In the genomic region with DNA sequence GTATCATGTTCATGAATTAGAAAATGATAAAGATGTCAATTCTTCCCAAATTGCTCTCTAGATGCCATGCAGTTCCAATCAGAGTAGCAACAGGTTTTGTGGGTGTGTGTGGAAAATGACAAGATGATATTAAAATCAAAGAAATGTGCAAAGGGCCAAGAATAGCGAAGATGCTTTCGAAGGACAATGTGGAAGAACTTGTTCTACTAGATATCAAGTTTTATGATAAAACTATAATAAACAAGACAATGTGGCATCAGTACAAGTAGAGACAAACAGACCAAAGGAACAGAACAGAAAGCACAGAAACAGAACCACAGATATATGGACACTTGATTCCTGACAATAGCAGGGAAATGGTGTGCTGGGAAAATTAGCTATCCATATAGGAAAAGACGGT, we compare ENCODE assay signal across 16 cellular contexts. TPM values are rescaled to one million over a fixed set of nuclear protein-coding genes. Genes with fewer than 3 reads are reported as not detected.
DNase-seq lines count a peak whose midpoint lies in the region; ATAC-seq, FAIRE-seq and TF ChIP-seq lines count a peak whose summit lies in the region.
"Had no signal": no experiment of that assay in that cellular context is flagged by ENCODE, and none has a peak within 500 bp of the region (broad histone marks: within the 10 kb centered on the region; RNA-seq: fewer than 3 reads in every experiment).

No MANE protein-coding gene starts in this region.

- H3K79me2 ChIP-seq in mammary epithelial cell (ENCODE audit: insufficient read depth, low read length), result peaks cover 85% of the 10 kb centered on the region
- H3K79me2 ChIP-seq in GM23248 (ENCODE audit: insufficient read depth), result peaks cover 93% of the 10 kb centered on the region

- H3K36me3 Mint-ChIP-seq in MCF 10A (ENCODE audit: insufficient read depth, unreplicated experiment), result no peaks in the 10 kb centered on the region
- H3K36me3 Mint-ChIP-seq: CD14-positive monocyte; CD8-positive, alpha-beta memory T cell had no signal

- no TSS peak for BruUV-seq in mammary epithelial cell (replicated peaks; lab: Mats Ljungman, UMichigan)
- no TSS peak for BruUV-seq in MCF 10A (replicated peaks; lab: Mats Ljungman, UMichigan)

- H4K20me1 ChIP-seq in mammary epithelial cell (ENCODE audit: insufficient read depth, low read length), result no peaks in the 10 kb centered on the region
- no peaks in the 10 kb centered on the region for H4K20me1 ChIP-seq in GM23248 (ENCODE audit: insufficient read depth)

- peaks cover 15% of the 10 kb centered on the region; the same call in 1 of the 2 replicates for H3F3A ChIP-seq in GM23248 (ENCODE audit: insufficient read depth)

- H3K4me1 ChIP-seq in mammary epithelial cell (ENCODE audit: insufficient read depth, low read length), result peaks cover 22% of the 10 kb centered on the region
- peaks cover 11% of the 10 kb centered on the region for H3K4me1 ChIP-seq in GM23248 (ENCODE audit: insufficient read depth)
- H3K4me1 ChIP-seq: Caco-2 had no signal

- H3K9me3 ChIP-seq in mammary epithelial cell (replicated peaks; ENCODE audit: insufficient read depth, low read length), result no peaks in the 10 kb centered on the region
- no peaks in the 10 kb centered on the region for H3K9me3 ChIP-seq in GM23248 (ENCODE audit: low read depth)
- H3K9me3 ChIP-seq: A549, Caco-2 had no signal

- no peaks in the 10 kb centered on the region for H3K9me3 Mint-ChIP-seq in MCF 10A (ENCODE audit: unreplicated experiment)
- H3K9me3 Mint-ChIP-seq: CD14-positive monocyte; CD8-positive, alpha-beta memory T cell had no signal

- peaks cover 5% of the 10 kb centered on the region for H3K27me3 Mint-ChIP-seq in MCF 10A (ENCODE audit: insufficient read depth, unreplicated experiment)
- H3K27me3 Mint-ChIP-seq: CD8-positive, alpha-beta memory T cell had no signal

- H3K4me2 ChIP-seq in mammary epithelial cell (ENCODE audit: insufficient read depth, low read depth, low read length) (peak overlapping the region; percentile 4), GM23248 (ENCODE audit: unreplicated experiment) (no peak overlapping the region)
- H3K4me2 ChIP-seq: A549 had no signal

- intact Hi-C loops in mammary epithelial cell (cut with micrococcal nuclease) (no loop called here), MCF 10A (cut with micrococcal nuclease) (no loop called here)

- H3K27ac ChIP-seq in mammary epithelial cell (ENCODE audit: insufficient read depth, low read depth, low read length) (no peak overlapping the region), GM23248 (no peak overlapping the region)
- H3K27ac ChIP-seq: A549 had no signal

- TF ChIP-seq CTCF in mammary epithelial cell (conservative IDR thresholded peaks at IDR 0.05 in 1 of 2, IDR thresholded peaks at IDR 0.05 in 1 of 2; ENCODE audit: extremely low read depth in 1 of 2, insufficient read depth in 1 of 2, low read depth in 1 of 2, low read length in 2 of 2), result no peak
- TF ChIP-seq CTCF in MCF 10A (IDR thresholded peaks at IDR 0.05; ENCODE audit: unreplicated experiment), result no peak
- no peak for TF ChIP-seq CTCF in LNCaP clone FGC (IDR thresholded peaks at IDR 0.05; ENCODE audit: control insufficient read depth, extremely low read depth, insufficient read depth)

- CTCF ChIA-PET in mammary epithelial cell (lab: Charles Lee; ENCODE audit: low non-redundant PET) (no interaction called here), MCF 10A (lab: Yijun Ruan, JAX) (interaction anchor here (1.0 kb wide), 1 partner anchor 156 kb away, joined by 3 read pairs; no protein-coding TSS in a partner anchor)

- peaks cover 6% of the 10 kb centered on the region for H3K4me1 Mint-ChIP-seq in MCF 10A (ENCODE audit: insufficient read depth, unreplicated experiment)

- H3K36me3 ChIP-seq in mammary epithelial cell (ENCODE audit: insufficient read depth, low read length) (no peaks in the 10 kb centered on the region), GM23248 (ENCODE audit: low read depth) (no peaks in the 10 kb centered on the region)

- FAIRE-seq in colon (lab: Jason Lieb, UNC), result peak; percentile 78
- FAIRE-seq: GM12878 had no signal

- no peak overlapping the region for H3K9ac ChIP-seq in mammary epithelial cell (ENCODE audit: insufficient read depth, low read length)
- H3K9ac ChIP-seq in GM23248, result no peak overlapping the region

- DNase-seq in mammary epithelial cell, result no peak
- DNase-seq in MCF 10A (ENCODE audit: unreplicated experiment), result no peak
- peak; percentile 59 for DNase-seq in LNCaP clone FGC (ENCODE audit: low read depth)
- no peak for DNase-seq in nucleus accumbens (lab: John Stamatoyannopoulos, UW)
- DNase-seq in GM23248, result no peak
- DNase-seq: Caco-2; CD8-positive, alpha-beta memory T cell; DMS79; GOT3; H9 had no signal

- POLR2A ChIA-PET in MCF 10A (lab: Yijun Ruan, JAX), result interaction anchor here (0.9 to 3.1 kb wide), 2 partner anchors 8 to 14 kb away, joined by 5 to 11 read pairs; no protein-coding TSS in a partner anchor

- H2AFZ ChIP-seq in mammary epithelial cell (ENCODE audit: low read depth, low read length) (no peak overlapping the region), GM23248 (no peak overlapping the region)

- WGBS in mammary epithelial cell (ENCODE audit: low coverage, missing lambda C conversion rate), result 51% methylated on average over 3 of the region's 3 CpGs
- WGBS in GM23248 (ENCODE audit: low coverage in 1 of 2, low lambda C conversion rate in 2 of 2, missing lambda C conversion rate in 2 of 2), 2 experiments, result 96 to 100% methylated on average over 3 of the region's 3 CpGs

- in situ Hi-C loops in mammary epithelial cell (cut with MboI; ENCODE audit: low sequenced_read_pairs in 2 of 2) (no loop called here), GM23248 (cut with MboI) (no loop called here)

- H3K4me3 ChIP-seq in mammary epithelial cell (replicated peaks in 1 of 3; ENCODE audit: insufficient read depth in 1 of 3, low read depth in 2 of 3, low read length in 3 of 3) (no peak overlapping the region), LNCaP clone FGC (ENCODE audit: low read depth, low read length) (peak overlapping the region; percentile 27), GM23248 (no peak overlapping the region)
- H3K4me3 ChIP-seq: A549, GM12878 had no signal

- no peak overlapping the region for H3K4me3 Mint-ChIP-seq in MCF 10A (ENCODE audit: unreplicated experiment)
- H3K4me3 Mint-ChIP-seq: CD14-positive monocyte; CD8-positive, alpha-beta memory T cell; H9 had no signal

- H3K27ac Mint-ChIP-seq in MCF 10A (ENCODE audit: low read depth, unreplicated experiment), result no peak overlapping the region
- H3K27ac Mint-ChIP-seq: CD14-positive monocyte; CD8-positive, alpha-beta memory T cell; H9 had no signal

- H3K9me2 ChIP-seq in GM23248 (ENCODE audit: insufficient read depth), result no peaks in the 10 kb centered on the region

- dilution Hi-C loops in mammary epithelial cell (cut with HindIII; ENCODE audit: low sequenced_read_pairs), result no loop called here

- ATAC-seq in HG02938 (IDR thresholded peaks at IDR 0.05; ENCODE audit: unreplicated experiment), result no peak
- ATAC-seq: A549, GM12878, HepG2 had no signal

- H3K27me3 ChIP-seq in mammary epithelial cell (ENCODE audit: insufficient read depth, low read length) (no peaks in the 10 kb centered on the region), GM23248 (replicated peaks; ENCODE audit: insufficient read depth) (no peaks in the 10 kb centered on the region)

RNA-seq across cellular contexts. Expression of a gene that starts 9.0 kb away (rescaled TPM):
- total RNA-seq in mammary epithelial cell, result 10 to 100 TPM; 34.1 to 55.5 TPM
- 25.6 TPM for polyA plus RNA-seq in mammary epithelial cell
- 24.9 TPM for polyA minus RNA-seq in mammary epithelial cell
- total RNA-seq in MCF 10A (2022), result 27.5 and 28.4 TPM in 2 replicates
- 20.4 and 20.9 TPM in 2 replicates for total RNA-seq in GM23248 (2014; rRNA removed; shearing (Covaris generic))
- 4.2 and 4.3 TPM in 2 replicates for polyA plus RNA-seq in GM23248 (2016; fragmentation: Nextera tagmentation; extraction: Ambion mirVana)
